ENCODE assay signal across 1 cellular context in genomic region chr13:100662470-100663211, GRCh38.
A peak's percentile ranks its signal among the peaks of the same experiment; 100 is the strongest.
TF ChIP-seq lines count a peak whose summit lies in the region.

No MANE protein-coding gene starts in this region.

TF ChIP-seq in HepG2, 621 proteins besides CTCF, POLR2A, EP300 and RAD21 (continued from another document):
- no peak; the same call in 1 of the 2 replicates for TF ChIP-seq ZNF687 (CRISPR knock-in tag; IDR thresholded peaks at IDR 0.05)
- TF ChIP-seq, protein P1, sequence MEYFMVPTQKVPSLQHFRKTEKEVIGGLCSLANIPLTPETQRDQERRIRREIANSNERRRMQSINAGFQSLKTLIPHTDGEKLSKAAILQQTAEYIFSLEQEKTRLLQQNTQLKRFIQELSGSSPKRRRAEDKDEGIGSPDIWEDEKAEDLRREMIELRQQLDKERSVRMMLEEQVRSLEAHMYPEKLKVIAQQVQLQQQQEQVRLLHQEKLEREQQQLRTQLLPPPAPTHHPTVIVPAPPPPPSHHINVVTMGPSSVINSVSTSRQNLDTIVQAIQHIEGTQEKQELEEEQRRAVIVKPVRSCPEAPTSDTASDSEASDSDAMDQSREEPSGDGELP (IDR thresholded peaks at IDR 0.05; ENCODE audit: borderline replicate concordance, low read depth), result peak; percentile 58
- TF ChIP-seq SNRNP70 (IDR thresholded peaks at IDR 0.05; ENCODE audit: low read depth, low read length), result no peak
